26 cellular contexts compared by ENCODE assay signal in the genomic region with DNA sequence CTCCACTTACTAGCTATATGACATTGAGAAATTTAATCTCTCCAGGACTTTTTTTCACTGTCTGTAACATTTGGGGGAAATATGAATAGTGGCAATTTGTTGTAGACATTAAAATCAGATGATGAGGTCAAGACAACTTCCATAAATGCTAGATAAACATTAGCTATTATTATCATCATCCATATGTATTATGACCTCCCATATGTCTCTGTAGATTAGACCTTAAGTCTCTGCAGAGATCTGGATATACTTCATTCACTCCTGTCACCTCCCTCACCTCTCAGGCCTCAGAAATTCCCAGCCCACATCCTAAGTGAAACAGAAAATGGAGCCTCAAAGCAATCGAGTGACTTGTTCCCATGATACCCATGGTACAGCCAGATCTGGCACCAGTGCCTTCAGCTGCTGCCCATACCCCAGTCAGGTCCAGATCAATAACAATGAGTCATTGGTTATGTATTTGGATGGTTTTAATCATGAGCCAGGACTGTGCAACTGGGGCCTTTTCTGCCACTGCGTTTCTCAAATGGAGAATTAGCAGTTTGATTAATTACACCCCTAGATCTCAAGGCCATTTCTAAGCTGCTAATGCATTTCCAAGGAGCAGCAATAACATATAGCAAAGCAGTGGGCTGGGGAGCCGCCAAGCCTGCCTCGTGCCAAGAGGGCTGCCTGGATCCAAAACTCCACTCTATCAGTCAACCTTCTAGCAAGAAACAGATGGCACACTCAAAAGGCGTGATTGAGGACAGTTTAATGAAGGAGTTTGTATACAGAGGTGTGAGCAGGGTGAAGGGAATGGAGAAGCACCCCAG. TPM values are rescaled to one million over a fixed set of nuclear protein-coding genes. Genes with fewer than 3 reads are reported as not detected.
DNase-seq lines count a peak whose midpoint lies in the region; TF ChIP-seq lines count a peak whose summit lies in the region.
"Had no signal": no experiment of that assay in that cellular context is flagged by ENCODE, and none has a peak within 500 bp of the region (broad histone marks: within the 10 kb centered on the region; RNA-seq: fewer than 3 reads in every experiment).

No MANE protein-coding gene starts in this region.

- peak overlapping the region; percentile 49; the same call in 1 of the 2 replicates for H2AFZ ChIP-seq in Karpas-422 (ENCODE audit: low read length)

- no peaks in the 10 kb centered on the region for H4K20me1 ChIP-seq in Karpas-422 (ENCODE audit: insufficient read depth, low read depth, low read length)

- intact Hi-C loops in adrenal gland (cut with DNase I) = no loop called here
- intact Hi-C loops in colonic mucosa (cut with DNase I) = no loop called here

- CTCF ChIA-PET in CD8-positive, alpha-beta memory T cell (lab: Charles Lee) = interaction anchor here (1.4 to 2.1 kb wide), 3 partner anchors 10 to 218 kb away, joined by 3 to 8 read pairs (median 6); no protein-coding TSS in a partner anchor

- peaks cover 18 to 23% (median 22%) of the 10 kb centered on the region in 3 donors for H3K4me1 Mint-ChIP-seq in CD8-positive, alpha-beta memory T cell
- H3K4me1 Mint-ChIP-seq in nephron progenitor cell = peaks cover 64% of the 10 kb centered on the region

- peak overlapping the region in 3 of 8 donors; percentile 17 to 91 (median 76) for H3K27ac Mint-ChIP-seq in CD8-positive, alpha-beta memory T cell
- peak overlapping the region; percentile 41 for H3K27ac Mint-ChIP-seq in nephron progenitor cell
- H3K27ac Mint-ChIP-seq: activated T-cell treated with anti-CD3 and anti-CD28 coated beads, Interleukin-2, amount 50 U/mL, for 24 hours; WTC11 had no signal

- no peak overlapping the region for H3K4me2 ChIP-seq in Karpas-422 (ENCODE audit: low read depth, low read length, poor library complexity, severe bottlenecking)
- H3K4me2 ChIP-seq: KMS-11, SK-N-SH had no signal

- H3K27ac ChIP-seq in CD8-positive, alpha-beta memory T cell (ENCODE audit: low read depth, low read length) = peak overlapping the region; percentile 51
- H3K27ac ChIP-seq in Karpas-422 (ENCODE audit: low read length) = no peak overlapping the region
- H3K27ac ChIP-seq in adrenal gland = peak overlapping the region; percentile 28 to 94 (median 76)
- H3K27ac ChIP-seq in colonic mucosa = no peak overlapping the region
- H3K27ac ChIP-seq in Peyer's patch = no peak overlapping the region
- H3K27ac ChIP-seq: KMS-11, left ventricle myocardium inferior, skin epidermis had no signal

- H3K79me2 ChIP-seq in Karpas-422 (ENCODE audit: low read length) = no peaks in the 10 kb centered on the region

- DNase-seq in CD8-positive, alpha-beta memory T cell = no peak
- DNase-seq in Karpas-422 = no peak
- peak in 6 of 7 donors; percentile 26 to 87 (median 72) for DNase-seq in adrenal gland
- no peak for DNase-seq in nephron progenitor cell
- no peak for DNase-seq in colonic mucosa
- no peak for DNase-seq in SKM-1 treated with dmso at 0.1 percent for 144 hours (lab: John Stamatoyannopoulos, UW; ENCODE audit: unreplicated experiment)
- no peak for DNase-seq in Peyer's patch
- DNase-seq: activated naive CD4-positive, alpha-beta T cell treated with Interleukin-2 at 50 U/mL for 16 hours; activated T-cell treated with anti-CD3 and anti-CD28 coated beads, Interleukin-2, amount 50 U/mL, for 24 hours; aorta; CD4-positive, alpha-beta memory T cell; cerebellar nuclear complex; foreskin melanocyte; GF-D8; HCEC 1CT; hippocampal formation; left ventricle myocardium inferior; NCI-H2081; NCI-H510A; SK-N-SH; stimulated activated CD4-positive, alpha-beta T cell treated with anti-CD3 and anti-CD28 coated beads, Interleukin-1b, Interleukin-23, amount 100 ng/mL, for 48 hours; T-helper 9 cell had no signal

- H3K9ac ChIP-seq in Karpas-422 (ENCODE audit: low read length) = no peak overlapping the region
- no peak overlapping the region for H3K9ac ChIP-seq in colonic mucosa (ENCODE audit: low read depth in 2 of 2, low read length in 2 of 2)
- H3K9ac ChIP-seq: KMS-11, SK-N-SH had no signal

- POLR2A ChIA-PET in CD8-positive, alpha-beta memory T cell (lab: Charles Lee) = interaction anchor here (0.6 kb wide), 1 partner anchor 596 kb away, joined by 3 read pairs; no protein-coding TSS in a partner anchor

- no peaks in the 10 kb centered on the region for H3K9me3 Mint-ChIP-seq in CD8-positive, alpha-beta memory T cell
- no peaks in the 10 kb centered on the region for H3K9me3 Mint-ChIP-seq in nephron progenitor cell
- H3K9me3 Mint-ChIP-seq: activated T-cell treated with anti-CD3 and anti-CD28 coated beads, Interleukin-2, amount 50 U/mL, for 24 hours; WTC11 had no signal

- H3K36me3 ChIP-seq in CD8-positive, alpha-beta memory T cell (ENCODE audit: insufficient read depth, low read length) = no peaks in the 10 kb centered on the region
- H3K36me3 ChIP-seq in Karpas-422 (ENCODE audit: insufficient read depth, low read length) = no peaks in the 10 kb centered on the region
- H3K36me3 ChIP-seq in adrenal gland (replicated peaks in 1 of 2) = no peaks in the 10 kb centered on the region
- no peaks in the 10 kb centered on the region for H3K36me3 ChIP-seq in colonic mucosa
- no peaks in the 10 kb centered on the region for H3K36me3 ChIP-seq in Peyer's patch
- H3K36me3 ChIP-seq: left ventricle myocardium inferior had no signal

- peaks cover 0 to 2% (median 0%) of the 10 kb centered on the region in 3 donors for H3K36me3 Mint-ChIP-seq in CD8-positive, alpha-beta memory T cell
- H3K36me3 Mint-ChIP-seq in nephron progenitor cell (ENCODE audit: low read depth) = no peaks in the 10 kb centered on the region
- H3K36me3 Mint-ChIP-seq: CD4-positive, alpha-beta memory T cell had no signal

- TF ChIP-seq POLR2A in adrenal gland (IDR thresholded peaks at IDR 0.05) (peak in 1 of 2 donors; percentile 42), Peyer's patch (IDR thresholded peaks at IDR 0.05) (no peak)

- no peak for TF ChIP-seq CTCF in adrenal gland (IDR thresholded peaks at IDR 0.05)
- TF ChIP-seq CTCF in nephron progenitor cell (IDR thresholded peaks at IDR 0.05) = no peak
- no peak for TF ChIP-seq CTCF in colonic mucosa (IDR thresholded peaks at IDR 0.05)
- no peak for TF ChIP-seq CTCF in Peyer's patch (IDR thresholded peaks at IDR 0.05)

- no peaks in the 10 kb centered on the region for H3K27me3 ChIP-seq in CD8-positive, alpha-beta memory T cell (ENCODE audit: insufficient read depth, low read length, poor library complexity, severe bottlenecking)
- H3K27me3 ChIP-seq in Karpas-422 (ENCODE audit: low read length) (no peaks in the 10 kb centered on the region), adrenal gland (no peaks in the 10 kb centered on the region), colonic mucosa (no peaks in the 10 kb centered on the region), Peyer's patch (no peaks in the 10 kb centered on the region)

- peaks cover 10% of the 10 kb centered on the region for H3K4me1 ChIP-seq in CD8-positive, alpha-beta memory T cell (ENCODE audit: insufficient read depth, low read length)
- H3K4me1 ChIP-seq in Karpas-422 (ENCODE audit: low read length) (peaks cover 21% of the 10 kb centered on the region), adrenal gland (replicated peaks in 1 of 2) (peaks cover 29 to 38% of the 10 kb centered on the region in 2 donors), colonic mucosa (peaks cover 5% of the 10 kb centered on the region), Peyer's patch (peaks cover 3 to 28% (median 6%) of the 10 kb centered on the region in 4 donors)

- no peaks in the 10 kb centered on the region for H3K9me3 ChIP-seq in CD8-positive, alpha-beta memory T cell (ENCODE audit: low read length)
- H3K9me3 ChIP-seq in Karpas-422 (ENCODE audit: low read length) (no peaks in the 10 kb centered on the region), adrenal gland (replicated peaks in 1 of 3) (no peaks in the 10 kb centered on the region), colonic mucosa (no peaks in the 10 kb centered on the region), Peyer's patch (no peaks in the 10 kb centered on the region)
- H3K9me3 ChIP-seq: left ventricle myocardium inferior, SK-N-SH had no signal

- no peaks in the 10 kb centered on the region for H3K9me2 ChIP-seq in Karpas-422 (replicated peaks; ENCODE audit: insufficient read depth, low read length)
- H3K9me2 ChIP-seq: SK-N-SH had no signal

- peaks cover 0 to 2% of the 10 kb centered on the region in 2 donors for H3K27me3 Mint-ChIP-seq in CD8-positive, alpha-beta memory T cell
- peaks cover 4% of the 10 kb centered on the region for H3K27me3 Mint-ChIP-seq in nephron progenitor cell (ENCODE audit: low read depth, poor library complexity)
- H3K27me3 Mint-ChIP-seq: activated T-cell treated with anti-CD3 and anti-CD28 coated beads, Interleukin-2, amount 50 U/mL, for 24 hours; CD4-positive, alpha-beta memory T cell had no signal

- H3K4me3 ChIP-seq in CD8-positive, alpha-beta memory T cell (ENCODE audit: low read length) = no peak overlapping the region
- H3K4me3 ChIP-seq in Karpas-422 (ENCODE audit: low read length) = no peak overlapping the region
- H3K4me3 ChIP-seq in adrenal gland = no peak overlapping the region
- H3K4me3 ChIP-seq in colonic mucosa = no peak overlapping the region
- no peak overlapping the region for H3K4me3 ChIP-seq in Peyer's patch
- H3K4me3 ChIP-seq: left ventricle myocardium inferior, skin epidermis had no signal

- 14 to 26% (median 24%) methylated on average over 5 of the region's 5 CpGs for WGBS in adrenal gland, 4 donors

- H3K4me3 Mint-ChIP-seq in CD8-positive, alpha-beta memory T cell = peak overlapping the region in 4 of 7 donors; percentile 1 to 25 (median 20)
- peak overlapping the region; percentile 3 for H3K4me3 Mint-ChIP-seq in nephron progenitor cell
- H3K4me3 Mint-ChIP-seq: WTC11 had no signal

RNA-seq across cellular contexts. Expression of gene FDXR, which starts 2.6 kb away (rescaled TPM):
- 10 to 100 TPM; 32.9 to 33.3 TPM for total RNA-seq in CD8-positive, alpha-beta memory T cell
- polyA plus RNA-seq in CD8-positive, alpha-beta memory T cell = 6.4 TPM
- 3.2 and 8.4 TPM in 2 replicates for total RNA-seq in Karpas-422 (2014; rRNA removed; shearing (Covaris generic); ENCODE audit: low replicate concordance)
- total RNA-seq in adrenal gland (100 to 1,000 TPM; 314 to 693 (median 494) TPM), colonic mucosa (10 to 100 TPM; 17.7 to 26.9 TPM), Peyer's patch (10 to 100 TPM in 3 of 4 donors, 1 to 10 TPM in 1; 1.7 to 16.1 (median 13.1) TPM)
- polyA plus RNA-seq in adrenal gland = 100 to 1,000 TPM; 159 to 405 (median 254) TPM

RNA-seq across cellular contexts. Expression of gene GRIN2C, which starts 15.7 kb away (rescaled TPM):
- not detected for total RNA-seq in CD8-positive, alpha-beta memory T cell
- not detected for polyA plus RNA-seq in CD8-positive, alpha-beta memory T cell
- not detected in 2 replicates for total RNA-seq in Karpas-422 (2014; rRNA removed; shearing (Covaris generic); ENCODE audit: low replicate concordance)
- total RNA-seq in adrenal gland (10 to 100 TPM in 1 of 8 donors, 1 to 10 TPM in 6, under 1 TPM in 1; 0.42 to 16.4 (median 2.9) TPM), colonic mucosa (under 1 TPM; 0.16 to 0.30 TPM), Peyer's patch (1 to 10 TPM in 1 of 4 donors, under 1 TPM in 1, not detected in 2; 0.13 to 2.7 TPM)
- 1 to 10 TPM in 2 of 3 donors, under 1 TPM in 1; 0.70 to 6.1 (median 3.2) TPM for polyA plus RNA-seq in adrenal gland
- polyA plus RNA-seq: CD4-positive, alpha-beta memory T cell had no signal

RNA-seq across cellular contexts. Expression of gene FADS6, which starts 18.1 kb away (rescaled TPM):
- total RNA-seq in CD8-positive, alpha-beta memory T cell = not detected
- polyA plus RNA-seq in CD8-positive, alpha-beta memory T cell = not detected
- total RNA-seq in Karpas-422 (2014; rRNA removed; shearing (Covaris generic); ENCODE audit: low replicate concordance) = not detected in 2 replicates
- total RNA-seq in adrenal gland (10 to 100 TPM in 4 of 8 donors, 1 to 10 TPM in 4; 1.7 to 12.4 (median 8.7) TPM), colonic mucosa (10 to 100 TPM in 1 of 2 donors, under 1 TPM in 1; 0.30 to 18.4 TPM), Peyer's patch (100 to 1,000 TPM in 1 of 4 donors, 10 to 100 TPM in 2, not detected in 1; 79.9 to 161 (median 82.1) TPM)
- polyA plus RNA-seq in adrenal gland = 1 to 10 TPM in 2 of 3 donors, under 1 TPM in 1; 0.92 to 5.1 (median 2.9) TPM
- total RNA-seq: aorta; CD4-positive, alpha-beta memory T cell; HT-29; left ventricle myocardium inferior had no signal
- polyA plus RNA-seq: CD4-positive, alpha-beta memory T cell; SK-N-SH had no signal

RNA-seq across cellular contexts. Expression of gene USH1G, which starts 47.7 kb away (rescaled TPM):
- total RNA-seq in CD8-positive, alpha-beta memory T cell = not detected
- not detected for polyA plus RNA-seq in CD8-positive, alpha-beta memory T cell
- total RNA-seq in Karpas-422 (2014; rRNA removed; shearing (Covaris generic); ENCODE audit: low replicate concordance) = not detected in 2 replicates
- total RNA-seq in adrenal gland (1 to 10 TPM in 6 of 8 donors, under 1 TPM in 2; 0.42 to 2.3 (median 1.3) TPM), colonic mucosa (under 1 TPM in 1 of 2 donors, not detected in 1; 0.05 TPM), Peyer's patch (1 to 10 TPM in 3 of 4 donors, not detected in 1; 1.6 to 3.7 (median 2.3) TPM)
- polyA plus RNA-seq in adrenal gland = under 1 TPM; 0.40 to 0.72 (median 0.40) TPM
- total RNA-seq: aorta; CD4-positive, alpha-beta memory T cell; HT-29; left ventricle myocardium inferior had no signal
- polyA plus RNA-seq: CD4-positive, alpha-beta memory T cell; SK-N-SH had no signal

RNA-seq across cellular contexts. Expression of gene OTOP2, which starts 48.7 kb away (rescaled TPM):
- not detected for total RNA-seq in CD8-positive, alpha-beta memory T cell
- not detected for polyA plus RNA-seq in CD8-positive, alpha-beta memory T cell
- not detected in 2 replicates for total RNA-seq in Karpas-422 (2014; rRNA removed; shearing (Covaris generic); ENCODE audit: low replicate concordance)
- total RNA-seq in adrenal gland (not detected), colonic mucosa (10 to 100 TPM in 1 of 2 donors, 1 to 10 TPM in 1; 5.7 to 18.4 TPM), Peyer's patch (10 to 100 TPM in 1 of 4 donors, 1 to 10 TPM in 2, not detected in 1; 4.6 to 11.9 (median 8.8) TPM)
- under 1 TPM in 1 of 3 donors, not detected in 2; 0.03 TPM for polyA plus RNA-seq in adrenal gland
- total RNA-seq: aorta; CD4-positive, alpha-beta memory T cell; HT-29; left ventricle myocardium inferior; WTC11 had no signal
- polyA plus RNA-seq: CD4-positive, alpha-beta memory T cell; SK-N-SH had no signal

Comparison
In these comparisons a context has a peak if more than half of its experiments do, and no peak if none do; other contexts are left out.
1. DNase-seq: peak in adrenal gland (6 of 7); none in CD8-positive, alpha-beta memory T cell (0 of 5), Karpas-422 (single experiment), nephron progenitor cell (single experiment), colonic mucosa (single experiment), SKM-1 treated with dmso at 0.1 percent for 144 hours (single experiment) and Peyer's patch (0 of 3).
2. H3K27ac ChIP-seq: peak in CD8-positive, alpha-beta memory T cell (single experiment) and adrenal gland (5 of 5); none in Karpas-422 (single experiment), colonic mucosa (single experiment) and Peyer's patch (0 of 4).
3. RNA of gene FDXR, which starts 2.6 kb away (total RNA-seq): 314 to 693 TPM in adrenal gland; 32.9 to 33.3 TPM in CD8-positive, alpha-beta memory T cell, 17.7 to 26.9 TPM in colonic mucosa, 1.7 to 16.1 TPM in Peyer's patch and 3.2 to 8.4 TPM in Karpas-422; every median in the first group is over 4 times any median in the second.